26 cellular contexts compared by ENCODE assay signal in the genomic region with DNA sequence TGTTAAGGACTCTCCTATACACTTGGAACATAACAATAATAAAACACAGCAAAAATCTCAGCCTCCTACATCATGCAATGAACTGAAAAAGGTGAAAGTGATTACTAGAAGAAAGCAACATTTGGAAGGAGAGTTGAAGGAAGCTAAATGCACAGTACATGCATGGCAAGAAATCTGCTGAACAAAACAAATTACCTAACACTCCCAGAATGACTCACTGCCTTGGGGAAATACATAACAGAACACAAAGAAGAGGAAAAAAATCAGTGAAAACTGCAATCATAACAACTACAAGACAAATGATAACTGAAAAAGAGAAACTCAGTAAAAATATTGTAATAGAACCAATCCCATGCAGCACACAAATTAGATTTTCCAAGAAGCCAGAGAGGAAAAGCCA.
DNase-seq lines count a peak whose midpoint lies in the region; ATAC-seq and TF ChIP-seq lines count a peak whose summit lies in the region.
"Had no signal": no experiment of that assay in that cellular context is flagged by ENCODE, and none has a peak within 500 bp of the region (broad histone marks: within the 10 kb centered on the region; RNA-seq: fewer than 3 reads in every experiment).

No MANE protein-coding gene starts in this region.

- H3K9me3 Mint-ChIP-seq in activated T-helper 1 cell treated with anti-CD3 and anti-CD28 coated beads, Interleukin-12 subunit alpha, Interleukin-12 subunit beta, Interleukin-2, Interleukin-4 antibody, amounts not matched to agents 30 ng/mL and 10 ng/mL and 1 ng/mL, durations not matched to agents 14 hours and 24 hours and 36 hours: no peaks in the 10 kb centered on the region
- H3K9me3 Mint-ChIP-seq: neural progenitor cell had no signal

- TF ChIP-seq POLR2A in body of pancreas (IDR thresholded peaks at IDR 0.05) (no peak), suprapubic skin (IDR thresholded peaks at IDR 0.05) (no peak)

- DNase-seq in DMS53 (lab: John Stamatoyannopoulos, UW) (peak; percentile 19), DMS53 treated with DMSO at 0.1 percent for 48 hours (lab: John Stamatoyannopoulos, UW; ENCODE audit: unreplicated experiment) (no peak), body of pancreas (no peak), inferior parietal cortex (ENCODE audit: extremely low spot score) (peak; percentile 32), suprapubic skin (ENCODE audit: low spot score in 2 of 2) (no peak), hepatic stellate cell (ENCODE audit: low spot score) (no peak)
- no peak for DNase-seq in activated T-helper 1 cell treated with anti-CD3 and anti-CD28 coated beads, Interleukin-12 subunit alpha, Interleukin-12 subunit beta, Interleukin-2, Interleukin-4 antibody, amounts not matched to agents 30 ng/mL and 10 ng/mL and 1 ng/mL, durations not matched to agents 14 hours and 24 hours and 36 hours (ENCODE audit: low spot score)
- DNase-seq: activated CD4-positive, alpha-beta T cell treated with anti-CD3 and anti-CD28 coated beads for 48 hours; activated T-cell treated with anti-CD3 and anti-CD28 coated beads, Interleukin-2, amount 50 U/mL, for 72 hours; brain microvascular endothelial cell; CD8-positive, alpha-beta memory T cell; colonic mucosa; DMS79; immature natural killer cell; NCI-H2081 treated with DMSO at 0.1 percent for 48 hours; NCI-H510A; Peyer's patch; stimulated activated CD4-positive, alpha-beta T cell treated with anti-CD3 and anti-CD28 coated beads, Interleukin-2, amount 100 ng/mL, for 48 hours; stimulated activated naive B cell treated with anti-CD40 and anti-IgM and Interleukin-4, amounts not matched to agents 10 μg/mL and 1 μg/mL and 100 μg/mL, for 72 hours had no signal

- H3K4me1 Mint-ChIP-seq in activated T-helper 1 cell treated with anti-CD3 and anti-CD28 coated beads, Interleukin-12 subunit alpha, Interleukin-12 subunit beta, Interleukin-2, Interleukin-4 antibody, amounts not matched to agents 30 ng/mL and 10 ng/mL and 1 ng/mL, durations not matched to agents 14 hours and 24 hours and 36 hours (ENCODE audit: low read depth): no peaks in the 10 kb centered on the region
- H3K4me1 Mint-ChIP-seq: CD8-positive, alpha-beta memory T cell; immature natural killer cell; neural progenitor cell; stimulated activated naive B cell treated with anti-CD40 and anti-IgM and Interleukin-4, amounts not matched to agents 10 μg/mL and 1 μg/mL and 100 μg/mL, for 72 hours had no signal

- intact Hi-C loops in body of pancreas (cut with DNase I): no loop called here
- intact Hi-C loops in activated T-helper 1 cell treated with anti-CD3 and anti-CD28 coated beads, Interleukin-12 subunit alpha, Interleukin-12 subunit beta, Interleukin-2, Interleukin-4 antibody, amounts not matched to agents 30 ng/mL and 10 ng/mL and 1 ng/mL, durations not matched to agents 14 hours and 24 hours and 36 hours (cut with micrococcal nuclease): no loop called here

- H3K27ac Mint-ChIP-seq in activated T-helper 1 cell treated with anti-CD3 and anti-CD28 coated beads, Interleukin-12 subunit alpha, Interleukin-12 subunit beta, Interleukin-2, Interleukin-4 antibody, amounts not matched to agents 30 ng/mL and 10 ng/mL and 1 ng/mL, durations not matched to agents 14 hours and 24 hours and 36 hours: no peak overlapping the region
- H3K27ac Mint-ChIP-seq: activated naive CD4-positive, alpha-beta T cell treated with anti-CD3 and anti-CD28 coated beads, Interleukin-2, amount 50 U/mL, for 72 hours; activated T-cell treated with anti-CD3 and anti-CD28 coated beads, Interleukin-2, amount 50 U/mL, for 72 hours; CD8-positive, alpha-beta memory T cell; immature natural killer cell; neural progenitor cell; stimulated activated naive B cell treated with anti-CD40 and anti-IgM and Interleukin-4, amounts not matched to agents 10 μg/mL and 1 μg/mL and 100 μg/mL, for 72 hours; T-helper 1 cell treated with Interleukin-12 subunit alpha and Interleukin-12 subunit beta and Interleukin-4 antibody, amounts not matched to agents 30 μg/mL and 1 μg/mL, for 36 hours had no signal

- TF ChIP-seq EP300 in suprapubic skin (IDR thresholded peaks at IDR 0.05): no peak

- H3K36me3 Mint-ChIP-seq in activated T-helper 1 cell treated with anti-CD3 and anti-CD28 coated beads, Interleukin-12 subunit alpha, Interleukin-12 subunit beta, Interleukin-2, Interleukin-4 antibody, amounts not matched to agents 30 ng/mL and 10 ng/mL and 1 ng/mL, durations not matched to agents 14 hours and 24 hours and 36 hours (ENCODE audit: low read depth): no peaks in the 10 kb centered on the region
- H3K36me3 Mint-ChIP-seq: activated naive CD4-positive, alpha-beta T cell treated with anti-CD3 and anti-CD28 coated beads, Interleukin-2, amount 50 U/mL, for 72 hours; CD8-positive, alpha-beta memory T cell; immature natural killer cell; neural progenitor cell; stimulated activated naive B cell treated with anti-CD40 and anti-IgM and Interleukin-4, amounts not matched to agents 10 μg/mL and 1 μg/mL and 100 μg/mL, for 72 hours had no signal

- no peak overlapping the region for H3K4me3 Mint-ChIP-seq in activated T-helper 1 cell treated with anti-CD3 and anti-CD28 coated beads, Interleukin-12 subunit alpha, Interleukin-12 subunit beta, Interleukin-2, Interleukin-4 antibody, amounts not matched to agents 30 ng/mL and 10 ng/mL and 1 ng/mL, durations not matched to agents 14 hours and 24 hours and 36 hours
- H3K4me3 Mint-ChIP-seq: activated T-cell treated with anti-CD3 and anti-CD28 coated beads, Interleukin-2, amount 50 U/mL, for 72 hours; CD8-positive, alpha-beta memory T cell; immature natural killer cell; neural progenitor cell; stimulated activated naive B cell treated with anti-CD40 and anti-IgM and Interleukin-4, amounts not matched to agents 10 μg/mL and 1 μg/mL and 100 μg/mL, for 72 hours; T-helper 1 cell treated with Interleukin-12 subunit alpha and Interleukin-12 subunit beta and Interleukin-4 antibody, amounts not matched to agents 30 μg/mL and 1 μg/mL, for 36 hours had no signal

- TF ChIP-seq CTCF in body of pancreas (IDR thresholded peaks at IDR 0.05) (no peak), suprapubic skin (IDR thresholded peaks at IDR 0.05) (no peak)

- no peak overlapping the region for H3K27ac ChIP-seq in body of pancreas
- peak overlapping the region; percentile 23 for H3K27ac ChIP-seq in suprapubic skin
- H3K27ac ChIP-seq: 22Rv1, brain microvascular endothelial cell, colonic mucosa, neural progenitor cell, Peyer's patch, prostate gland had no signal

- H3K9me3 ChIP-seq in body of pancreas: no peaks in the 10 kb centered on the region
- H3K9me3 ChIP-seq in suprapubic skin: no peaks in the 10 kb centered on the region
- H3K9me3 ChIP-seq: colonic mucosa, Peyer's patch, prostate gland had no signal

- H3K36me3 ChIP-seq in body of pancreas (replicated peaks in 1 of 2; ENCODE audit: insufficient read depth in 1 of 2, low read depth in 2 of 2): no peaks in the 10 kb centered on the region
- no peaks in the 10 kb centered on the region for H3K36me3 ChIP-seq in suprapubic skin
- H3K36me3 ChIP-seq: brain microvascular endothelial cell, colonic mucosa, neural progenitor cell, Peyer's patch, prostate gland had no signal

- ATAC-seq in body of pancreas (peak; percentile 27), HG02798 (IDR thresholded peaks at IDR 0.05; ENCODE audit: poor library complexity, unreplicated experiment) (no peak)
- ATAC-seq: activated naive CD4-positive, alpha-beta T cell treated with anti-CD3 and anti-CD28 coated beads, Interleukin-2, amount 50 U/mL, for 72 hours; activated T-cell treated with anti-CD3 and anti-CD28 coated beads, Interleukin-2, amount 50 U/mL, for 72 hours; HepG2; stimulated activated naive B cell treated with anti-CD40 and anti-IgM and Interleukin-4, amounts not matched to agents 10 μg/mL and 1 μg/mL and 100 μg/mL, for 72 hours had no signal

- H3K27me3 Mint-ChIP-seq in activated T-helper 1 cell treated with anti-CD3 and anti-CD28 coated beads, Interleukin-12 subunit alpha, Interleukin-12 subunit beta, Interleukin-2, Interleukin-4 antibody, amounts not matched to agents 30 ng/mL and 10 ng/mL and 1 ng/mL, durations not matched to agents 14 hours and 24 hours and 36 hours (ENCODE audit: insufficient read depth): no peaks in the 10 kb centered on the region
- H3K27me3 Mint-ChIP-seq: CD8-positive, alpha-beta memory T cell; stimulated activated naive B cell treated with anti-CD40 and anti-IgM and Interleukin-4, amounts not matched to agents 10 μg/mL and 1 μg/mL and 100 μg/mL, for 72 hours had no signal

- H3K4me1 ChIP-seq in body of pancreas: peaks cover 19% of the 10 kb centered on the region
- peaks cover 17% of the 10 kb centered on the region for H3K4me1 ChIP-seq in suprapubic skin
- H3K4me1 ChIP-seq: colonic mucosa, Peyer's patch, prostate gland had no signal

- H3K4me3 ChIP-seq in body of pancreas (no peak overlapping the region), suprapubic skin (no peak overlapping the region)
- H3K4me3 ChIP-seq: colonic mucosa, neural progenitor cell, Peyer's patch, prostate gland had no signal

- no peaks in the 10 kb centered on the region for H3K27me3 ChIP-seq in body of pancreas
- no peaks in the 10 kb centered on the region for H3K27me3 ChIP-seq in suprapubic skin
- H3K27me3 ChIP-seq: brain microvascular endothelial cell, colonic mucosa, neural progenitor cell, Peyer's patch had no signal

Comparison
In these comparisons a context has a peak if more than half of its experiments do, and no peak if none do; other contexts are left out.
1. DNase-seq: peak in DMS53 (single experiment) and inferior parietal cortex (single experiment); none in DMS53 treated with DMSO at 0.1 percent for 48 hours (single experiment), body of pancreas (0 of 4), suprapubic skin (0 of 2), hepatic stellate cell (single experiment) and activated T-helper 1 cell treated with anti-CD3 and anti-CD28 coated beads, Interleukin-12 subunit alpha, Interleukin-12 subunit beta, Interleukin-2, Interleukin-4 antibody, amounts not matched to agents 30 ng/mL and 10 ng/mL and 1 ng/mL, durations not matched to agents 14 hours and 24 hours and 36 hours (single experiment).